Comparison of ENCODE assay signal across 13 cellular contexts in the genomic region with DNA sequence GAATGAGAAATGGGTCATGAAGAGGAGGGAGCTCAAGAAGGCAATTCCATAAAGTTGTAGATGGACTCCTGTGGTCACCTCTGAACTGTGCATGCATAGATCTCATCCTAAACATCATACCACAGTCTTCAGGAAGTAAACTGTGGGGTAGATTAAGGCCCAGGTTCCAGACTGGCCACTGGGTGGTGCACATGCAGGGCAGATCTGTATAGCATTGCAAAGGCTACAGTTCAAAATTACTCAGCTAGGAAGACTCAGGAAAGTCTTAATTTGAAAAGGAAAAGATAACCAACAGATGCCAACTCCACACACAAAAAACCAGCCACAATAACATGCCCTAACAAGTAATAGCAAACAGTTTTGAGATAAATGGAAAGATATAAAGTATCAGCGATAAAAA. TPM values are rescaled to one million over a fixed set of nuclear protein-coding genes. Genes with fewer than 3 reads are reported as not detected.
A peak's percentile ranks its signal among the peaks of the same experiment; 100 is the strongest.
DNase-seq lines count a peak whose midpoint lies in the region; ATAC-seq and TF ChIP-seq lines count a peak whose summit lies in the region.
"Had no signal": no experiment of that assay in that cellular context is flagged by ENCODE, and none has a peak within 500 bp of the region (broad histone marks: within the 10 kb centered on the region; RNA-seq: fewer than 3 reads in every experiment).

No MANE protein-coding gene starts in this region.

- peak; percentile 53 for TF ChIP-seq CTCF in GM06990 (IDR thresholded peaks at IDR 0.05; ENCODE audit: insufficient read depth, low read length, poor library complexity, severe bottlenecking)
- TF ChIP-seq CTCF in astrocyte of the cerebellum (IDR thresholded peaks at IDR 0.05; ENCODE audit: low read depth, low read length, missing control alignments), result peak; percentile 40
- TF ChIP-seq CTCF in nephron progenitor cell (IDR thresholded peaks at IDR 0.05), result no peak

- ATAC-seq in left colon, result peak; percentile 65
- no peak for ATAC-seq in activated T-cell treated with anti-CD3 and anti-CD28 coated beads, Interleukin-2, amount 50 U/mL, for 72 hours (replicated peaks in 1 of 2)
- ATAC-seq: sciatic nerve had no signal

- H3K27ac Mint-ChIP-seq in activated T-cell treated with anti-CD3 and anti-CD28 coated beads, Interleukin-2, amount 50 U/mL, for 72 hours, result no peak overlapping the region
- no peak overlapping the region for H3K27ac Mint-ChIP-seq in nephron progenitor cell

- DNase-seq in GM06990 (ENCODE audit: extremely low read depth, insufficient read length) (no peak), HuH-7 (ENCODE audit: low spot score) (peak; percentile 35), astrocyte of the cerebellum (ENCODE audit: low read depth) (no peak), left colon (no peak), nephron progenitor cell (no peak)
- DNase-seq in activated CD4-positive, alpha-beta T cell treated with anti-CD3 and anti-CD28 coated beads, Interleukin-2, amount 50 U/mL, for 48 hours, result no peak
- no peak for DNase-seq in activated T-cell treated with anti-CD3 and anti-CD28 coated beads, Interleukin-2, amount 50 U/mL, for 72 hours
- DNase-seq: GDM1, mesendoderm, NCI-H345 had no signal

- intact Hi-C loops in left colon (cut with DNase I, micrococcal nuclease), result no loop called here

- H3K36me3 Mint-ChIP-seq in activated T-cell treated with anti-CD3 and anti-CD28 coated beads, Interleukin-2, amount 50 U/mL, for 72 hours (ENCODE audit: insufficient read depth in 2 of 2), result peaks cover 0 to 2% of the 10 kb centered on the region in 2 donors
- peaks cover 22% of the 10 kb centered on the region for H3K36me3 Mint-ChIP-seq in nephron progenitor cell (ENCODE audit: low read depth)

- H3K4me3 ChIP-seq in GM06990 (replicated peaks; ENCODE audit: low read depth, low read length) (no peak overlapping the region), astrocyte of the cerebellum (ENCODE audit: low read depth, low read length) (no peak overlapping the region)
- H3K4me3 ChIP-seq: vagina had no signal

- no peaks in the 10 kb centered on the region for H3K4me1 Mint-ChIP-seq in activated T-cell treated with anti-CD3 and anti-CD28 coated beads, Interleukin-2, amount 50 U/mL, for 72 hours (ENCODE audit: low read depth)
- H3K4me1 Mint-ChIP-seq in nephron progenitor cell, result no peaks in the 10 kb centered on the region

- in situ Hi-C loops in astrocyte of the cerebellum (cut with HindIII; ENCODE audit: low sequenced_read_pairs), result no loop called here

- no peaks in the 10 kb centered on the region for H3K36me3 ChIP-seq in GM06990 (ENCODE audit: control insufficient read depth, insufficient read depth, low read length)
- H3K36me3 ChIP-seq: vagina had no signal

- H3K4me3 Mint-ChIP-seq in activated T-cell treated with anti-CD3 and anti-CD28 coated beads, Interleukin-2, amount 50 U/mL, for 72 hours, result no peak overlapping the region
- no peak overlapping the region for H3K4me3 Mint-ChIP-seq in nephron progenitor cell

- no peaks in the 10 kb centered on the region; the same call in 1 of the 2 replicates for H3K27me3 ChIP-seq in GM06990 (replicated peaks; ENCODE audit: control insufficient read depth, insufficient read depth, low read length)
- H3K27me3 ChIP-seq: vagina had no signal

- H3K27me3 Mint-ChIP-seq in activated T-cell treated with anti-CD3 and anti-CD28 coated beads, Interleukin-2, amount 50 U/mL, for 72 hours (ENCODE audit: low read depth), result peaks cover 14% of the 10 kb centered on the region
- H3K27me3 Mint-ChIP-seq in nephron progenitor cell (ENCODE audit: low read depth, poor library complexity), result no peaks in the 10 kb centered on the region

- H3K9me3 Mint-ChIP-seq in activated T-cell treated with anti-CD3 and anti-CD28 coated beads, Interleukin-2, amount 50 U/mL, for 72 hours, result peaks cover 3 to 6% of the 10 kb centered on the region in 2 donors
- H3K9me3 Mint-ChIP-seq in nephron progenitor cell, result peaks cover 48% of the 10 kb centered on the region

RNA-seq across cellular contexts. Expression of a gene that starts 20.3 kb away (rescaled TPM):
- total RNA-seq in left colon, result under 1 TPM in 1 of 2 donors, not detected in 1; 0.25 TPM
- not detected for total RNA-seq in activated T-cell treated with anti-CD3 and anti-CD28 coated beads, Interleukin-2, amount 50 U/mL, for 72 hours
- total RNA-seq: T-helper 1 cell treated with Interleukin-12 subunit alpha and Interleukin-12 subunit beta and Interleukin-4 antibody, amounts not matched to agents 30 ng/mL and 1 ng/mL, for 36 hours had no signal
